Comparison of ENCODE assay signal across 12 cellular contexts in genomic region chr1:208204779-208205178, GRCh38. TPM values are rescaled to one million over a fixed set of nuclear protein-coding genes. Genes with fewer than 3 reads are reported as not detected.
DNase-seq lines count a peak whose midpoint lies in the region; ATAC-seq and TF ChIP-seq lines count a peak whose summit lies in the region.
"Had no signal": no experiment of that assay in that cellular context is flagged by ENCODE, and none has a peak within 500 bp of the region (broad histone marks: within the 10 kb centered on the region; RNA-seq: fewer than 3 reads in every experiment).

No MANE protein-coding gene starts in this region.

- H3K4me2 ChIP-seq in GM23248 (ENCODE audit: unreplicated experiment) = peak overlapping the region; percentile 50

- no peak overlapping the region for H3K4me3 ChIP-seq in GM23248
- no peak overlapping the region for H3K4me3 ChIP-seq in Peyer's patch
- no peak overlapping the region for H3K4me3 ChIP-seq in foreskin fibroblast (ENCODE audit: low read depth in 1 of 2, low read length in 2 of 2)
- no peak overlapping the region for H3K4me3 ChIP-seq in stomach smooth muscle (ENCODE audit: low read length in 2 of 2)

- peak; percentile 35 for DNase-seq in GM23248
- no peak for DNase-seq in Peyer's patch
- peak in 1 of 2 donors; percentile 69 for DNase-seq in foreskin fibroblast
- no peak for DNase-seq in SKM-1 (lab: John Stamatoyannopoulos, UW; ENCODE audit: unreplicated experiment)
- no peak for DNase-seq in inferior parietal cortex (ENCODE audit: extremely low spot score)
- DNase-seq: activated CD4-positive, CD25-positive, alpha-beta regulatory T cell; DMS153; foreskin melanocyte; NCI-H2081 had no signal

- WGBS in GM23248 (ENCODE audit: low coverage in 1 of 2, low lambda C conversion rate in 2 of 2, missing lambda C conversion rate in 2 of 2), 2 experiments = 54 to 65% methylated on average over 2 of the region's 2 CpGs

- H3F3A ChIP-seq in GM23248 (ENCODE audit: insufficient read depth) = peaks cover 45% of the 10 kb centered on the region

- H3K79me2 ChIP-seq in GM23248 (ENCODE audit: insufficient read depth) = 0 out of 2 replicates have a peak, but pooled peaks cover 5% of the 10 kb centered on the region

- H3K36me3 ChIP-seq in GM23248 (ENCODE audit: low read depth) (no peaks in the 10 kb centered on the region), Peyer's patch (peaks cover 0 to 18% (median 0%) of the 10 kb centered on the region in 3 donors), stomach smooth muscle (ENCODE audit: control insufficient read depth in 2 of 2, insufficient read depth in 2 of 2, low read length in 2 of 2) (peaks cover 8 to 22% of the 10 kb centered on the region in 2 donors)

- no peaks in the 10 kb centered on the region for H3K27me3 ChIP-seq in GM23248 (replicated peaks; ENCODE audit: insufficient read depth)
- no peaks in the 10 kb centered on the region for H3K27me3 ChIP-seq in Peyer's patch
- no peaks in the 10 kb centered on the region for H3K27me3 ChIP-seq in stomach smooth muscle (ENCODE audit: control insufficient read depth in 1 of 2, insufficient read depth in 2 of 2, low read length in 2 of 2)

- ATAC-seq in GM21447 (IDR thresholded peaks at IDR 0.05; ENCODE audit: unreplicated experiment) = no peak
- ATAC-seq: left lobe of liver had no signal

- H3K4me1 ChIP-seq in GM23248 (ENCODE audit: insufficient read depth) (peaks cover 73% of the 10 kb centered on the region), Peyer's patch (peaks cover 0 to 62% (median 5%) of the 10 kb centered on the region in 4 donors), stomach smooth muscle (ENCODE audit: control insufficient read depth, insufficient read depth, low read length) (peaks cover 43% of the 10 kb centered on the region)

- H4K20me1 ChIP-seq in GM23248 (ENCODE audit: insufficient read depth) = no peaks in the 10 kb centered on the region

- H3K9me3 ChIP-seq in GM23248 (ENCODE audit: low read depth) (no peaks in the 10 kb centered on the region), Peyer's patch (no peaks in the 10 kb centered on the region), stomach smooth muscle (ENCODE audit: control insufficient read depth in 2 of 2, low read length in 2 of 2) (no peaks in the 10 kb centered on the region)

- in situ Hi-C loops in GM23248 (cut with MboI) = no loop called here

- H2AFZ ChIP-seq in GM23248 = no peak overlapping the region

- H3K9ac ChIP-seq in GM23248 (peak overlapping the region; percentile 55), stomach smooth muscle (ENCODE audit: low read length in 2 of 2) (no peak overlapping the region)

- no peak for TF ChIP-seq POLR2A in Peyer's patch (IDR thresholded peaks at IDR 0.05)

- peak overlapping the region; percentile 86 for H3K27ac ChIP-seq in GM23248
- H3K27ac ChIP-seq in Peyer's patch = peak overlapping the region in 3 of 4 donors; percentile 42 to 83 (median 81)
- H3K27ac ChIP-seq in stomach smooth muscle (ENCODE audit: low read length) = peak overlapping the region; percentile 73

- no peaks in the 10 kb centered on the region for H3K9me2 ChIP-seq in GM23248 (ENCODE audit: insufficient read depth)

- TF ChIP-seq CTCF in Peyer's patch (IDR thresholded peaks at IDR 0.05) (no peak), foreskin fibroblast (IDR thresholded peaks at IDR 0.05; ENCODE audit: low read depth, low read length) (peak; percentile 30)

RNA-seq across cellular contexts. Expression of gene PLXNA2, which starts 39.4 kb away (rescaled TPM):
- total RNA-seq in GM23248 (2014; rRNA removed; shearing (Covaris generic)) = 5.4 and 6.4 TPM in 2 replicates
- 3.5 and 3.7 TPM in 2 replicates for polyA plus RNA-seq in GM23248 (2016; fragmentation: Nextera tagmentation; extraction: Ambion mirVana)
- 10 to 100 TPM; 51.5 to 70.2 (median 62.5) TPM for total RNA-seq in Peyer's patch
